In genomic region chr13:73765651-73766384, GRCh38 we compare ENCODE assay signal across 8 cellular contexts.
DNase-seq lines count a peak whose midpoint lies in the region; ATAC-seq and TF ChIP-seq lines count a peak whose summit lies in the region.

No MANE protein-coding gene starts in this region.

- H3K27ac Mint-ChIP-seq in T-cell: peak overlapping the region; percentile 96

- CTCF ChIA-PET in T-cell (lab: Charles Lee): interaction anchor here (0.7 to 3.7 kb wide), 7 partner anchors 8 to 1561 kb away, joined by 3 to 21 read pairs (median 5); no protein-coding TSS in a partner anchor

- H3K27me3 ChIP-seq in HUES64 (ENCODE audit: insufficient read depth, low read length) (no peaks in the 10 kb centered on the region), rectal smooth muscle tissue (ENCODE audit: control insufficient read depth, insufficient read depth, low read length) (no peaks in the 10 kb centered on the region), upper lobe of right lung (no peaks in the 10 kb centered on the region)

- H3K4me3 ChIP-seq in HUES64 (ENCODE audit: low read length) (peak overlapping the region; percentile 41), rectal smooth muscle tissue (ENCODE audit: low read length) (peak overlapping the region; percentile 47), upper lobe of right lung (no peak overlapping the region)

- H3K36me3 Mint-ChIP-seq in T-cell: peaks cover 41% of the 10 kb centered on the region

- H3K9me3 ChIP-seq in HUES64 (ENCODE audit: insufficient read depth, low read depth, low read length): no peaks in the 10 kb centered on the region
- H3K9me3 ChIP-seq in upper lobe of right lung: no peaks in the 10 kb centered on the region

- no peaks in the 10 kb centered on the region for H3K27me3 Mint-ChIP-seq in T-cell

- H3K4me1 Mint-ChIP-seq in T-cell: peaks cover 85 to 86% (median 86%) of the 10 kb centered on the region in 3 donors

- intact Hi-C loops in upper lobe of right lung (cut with DNase I): no loop called here

- peak; percentile 65 to 93 (median 86) for DNase-seq in T-cell
- DNase-seq in amygdala (lab: John Stamatoyannopoulos, UW): peak in 52 of 56 donors; percentile 2 to 85 (median 58)
- peak; percentile 67 to 68 for DNase-seq in hippocampal formation (lab: John Stamatoyannopoulos, UW)
- peak; percentile 79 for DNase-seq in upper lobe of right lung
- DNase-seq in AML-193 (lab: John Stamatoyannopoulos, UW): no peak

- H3K4me1 ChIP-seq in HUES64 (ENCODE audit: insufficient read depth, low read length) (peaks cover 48% of the 10 kb centered on the region), rectal smooth muscle tissue (ENCODE audit: control insufficient read depth, insufficient read depth, low read length) (peaks cover 34% of the 10 kb centered on the region), upper lobe of right lung (peaks cover 23% of the 10 kb centered on the region)

- H3K27ac ChIP-seq in HUES64 (ENCODE audit: low read depth, low read length) (peak overlapping the region; percentile 85), rectal smooth muscle tissue (ENCODE audit: low read depth, low read length) (peak overlapping the region; percentile 48), upper lobe of right lung (peak overlapping the region; percentile 73)

- H3K36me3 ChIP-seq in HUES64 (ENCODE audit: insufficient read depth, low read length) (no peaks in the 10 kb centered on the region), rectal smooth muscle tissue (ENCODE audit: control insufficient read depth, insufficient read depth, low read length) (peaks cover 3% of the 10 kb centered on the region), upper lobe of right lung (no peaks in the 10 kb centered on the region)

- H3K9me3 Mint-ChIP-seq in T-cell: peaks cover 0 to 6% (median under 1%) of the 10 kb centered on the region in 3 donors

- 17% methylated on average over 12 of the region's 12 CpGs for WGBS in HUES64

- POLR2A ChIA-PET in T-cell (lab: Charles Lee): interaction anchor here (0.6 to 1.1 kb wide), 5 partner anchors 19 to 255 kb away, joined by 3 to 4 read pairs (median 3); no protein-coding TSS in a partner anchor

- H3K4me3 Mint-ChIP-seq in T-cell: peak overlapping the region; percentile 77 to 82 (median 78)

- peak overlapping the region; percentile 60; the same call in 1 of the 2 replicates for H3K9ac ChIP-seq in HUES64 (ENCODE audit: low read depth, low read length)
- H3K9ac ChIP-seq in rectal smooth muscle tissue (ENCODE audit: low read length): no peak overlapping the region

- no peak for TF ChIP-seq CTCF in upper lobe of right lung (IDR thresholded peaks at IDR 0.05)

- ATAC-seq in GM19463 (IDR thresholded peaks at IDR 0.05; ENCODE audit: unreplicated experiment) (peak; percentile 76), T-cell (replicated peaks in 1 of 4) (peak; percentile 88 to 92 (median 88)), upper lobe of right lung (peak; percentile 69)

Comparison
In these comparisons a context has a peak if more than half of its experiments do, and no peak if none do; other contexts are left out.
1. DNase-seq: peak in T-cell (34 of 34), amygdala (52 of 56), hippocampal formation (2 of 2) and upper lobe of right lung (single experiment); none in AML-193 (0 of 2).
2. Peak in every context shown above with its lines, with median percentiles within 50 percentile points of each other: ATAC-seq and H3K27ac ChIP-seq.